In the genomic region with DNA sequence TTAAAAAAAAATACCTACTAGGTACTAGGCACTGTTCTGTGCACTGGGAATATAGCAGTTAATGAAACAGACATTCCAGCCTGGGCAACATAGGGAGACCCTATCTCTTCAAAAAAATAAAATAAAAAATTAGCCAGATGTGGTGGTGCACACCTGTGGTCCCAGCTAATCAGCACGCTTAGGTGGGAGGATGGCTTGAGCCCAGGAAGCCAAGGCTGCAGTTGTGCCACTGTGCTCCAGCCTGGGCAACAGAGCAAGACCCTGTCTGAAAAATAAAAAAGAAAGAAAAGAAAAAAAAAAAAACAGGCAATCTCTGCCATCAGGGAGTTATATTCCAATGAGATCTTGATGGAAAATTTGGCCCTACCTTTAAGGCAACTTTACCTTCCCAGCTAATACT, we compare ENCODE assay signal across 23 cellular contexts.
"Had no signal": no experiment of that assay in that cellular context is flagged by ENCODE, and none has a peak within 500 bp of the region (broad histone marks: within the 10 kb centered on the region; RNA-seq: fewer than 3 reads in every experiment).

No MANE protein-coding gene starts in this region.

- ATAC-seq: esophagus mucosa, left lobe of liver had no signal

- H3K27ac Mint-ChIP-seq: activated naive CD4-positive, alpha-beta T cell treated with anti-CD3 and anti-CD28 coated beads, Interleukin-2, amount 10 ng/mL, durations not matched to agents 7 days and 5 days; dendritic cell treated with granulocyte-macrophage colony-stimulating factor and Interleukin-4, amounts not matched to agents 40 ng/mL and 50 ng/mL, for 4 days; naive B cell; type B pancreatic cell had no signal

- H3K9me3 Mint-ChIP-seq: activated naive CD4-positive, alpha-beta T cell treated with anti-CD3 and anti-CD28 coated beads, Interleukin-2, amount 10 ng/mL, durations not matched to agents 7 days and 5 days; dendritic cell treated with granulocyte-macrophage colony-stimulating factor and Interleukin-4, amounts not matched to agents 40 ng/mL and 50 ng/mL, for 4 days; naive B cell; type B pancreatic cell had no signal

- H3K36me3 ChIP-seq: breast epithelium had no signal

- FAIRE-seq: astrocyte had no signal

- H3K4me1 Mint-ChIP-seq: activated naive CD4-positive, alpha-beta T cell treated with anti-CD3 and anti-CD28 coated beads, Interleukin-2, amount 10 ng/mL, durations not matched to agents 7 days and 5 days; naive B cell had no signal

- H3K27me3 ChIP-seq: breast epithelium had no signal

- H3K27me3 Mint-ChIP-seq: activated naive CD4-positive, alpha-beta T cell treated with anti-CD3 and anti-CD28 coated beads, Interleukin-2, amount 10 ng/mL, durations not matched to agents 7 days and 5 days; dendritic cell treated with granulocyte-macrophage colony-stimulating factor and Interleukin-4, amounts not matched to agents 40 ng/mL and 50 ng/mL, for 4 days; naive B cell; type B pancreatic cell had no signal

- H3K9me3 ChIP-seq: breast epithelium had no signal

- H3K4me3 Mint-ChIP-seq: activated naive CD4-positive, alpha-beta T cell treated with anti-CD3 and anti-CD28 coated beads, Interleukin-2, amount 10 ng/mL, durations not matched to agents 7 days and 5 days; dendritic cell treated with granulocyte-macrophage colony-stimulating factor and Interleukin-4, amounts not matched to agents 40 ng/mL and 50 ng/mL, for 4 days; naive B cell; type B pancreatic cell had no signal

- DNase-seq: activated CD4-positive, alpha-beta T cell treated with anti-CD3 and anti-CD28 coated beads, Interleukin-2, amount 50 U/mL, for 1 hour; activated CD4-positive, CD25-positive, alpha-beta regulatory T cell treated with anti-CD3 and anti-CD28 coated beads, Interleukin-2, amount 50 U/mL, for 72 hours; activated CD8-positive, alpha-beta memory T cell treated with anti-CD3 and anti-CD28 coated beads for 24 hours; activated CD8-positive, alpha-beta memory T cell treated with anti-CD3 and anti-CD28 coated beads, Interleukin-2, amount 50 U/mL, for 48 hours; activated effector memory CD4-positive, alpha-beta T cell treated with Interleukin-2 at 50 U/mL for 16 hours; activated naive CD4-positive, alpha-beta T cell treated with anti-CD3 and anti-CD28 coated beads, Interleukin-2, amount 10 ng/mL, durations not matched to agents 7 days and 5 days; activated T-cell treated with anti-CD3 and anti-CD28 coated beads, Interleukin-2, amount 50 U/mL, for 48 hours; cerebellar nuclear complex; effector CD8-positive, alpha-beta T cell; hippocampal formation; islet precursor cell; naive B cell; stimulated activated CD4-positive, alpha-beta T cell treated with anti-CD3 and anti-CD28 coated beads, Interleukin-12 subunit alpha, Interleukin-12 subunit beta, amount 100 ng/mL, for 4 hours; stimulated activated CD4-positive, alpha-beta T cell treated with anti-CD3 and anti-CD28 coated beads, Interleukin-1b, Interleukin-23, amount 100 ng/mL, for 48 hours; stimulated activated CD8-positive, alpha-beta memory T cell treated with anti-CD3 and anti-CD28 coated beads, Interleukin-4, amount 100 ng/mL, for 48 hours; stimulated activated naive CD4-positive, alpha-beta T cell; substantia nigra had no signal

- H3K4me1 ChIP-seq: breast epithelium had no signal

- H3K4me3 ChIP-seq: breast epithelium had no signal
